ENCODE assay signal across 8 cellular contexts in the genomic region with DNA sequence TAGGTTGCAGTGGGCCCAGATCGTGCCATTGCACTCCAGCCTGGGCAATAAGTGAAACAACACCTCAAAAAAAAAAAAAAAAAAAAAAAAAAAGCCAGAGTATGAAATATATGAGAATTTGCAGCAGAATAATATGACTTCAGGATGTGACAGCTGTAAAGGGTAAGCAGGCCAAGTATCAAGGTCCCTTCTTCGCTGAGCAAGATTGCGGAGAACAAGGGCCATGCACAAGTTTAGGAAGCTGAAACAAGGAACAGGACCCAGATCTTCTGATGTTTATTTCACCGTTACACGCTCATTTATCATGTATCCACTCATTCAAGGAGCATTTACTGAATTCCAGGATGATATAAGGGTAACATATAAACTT. TPM values are rescaled to one million over a fixed set of nuclear protein-coding genes. Genes with fewer than 3 reads are reported as not detected.
A peak's percentile ranks its signal among the peaks of the same experiment; 100 is the strongest.
DNase-seq lines count a peak whose midpoint lies in the region; ATAC-seq, FAIRE-seq and TF ChIP-seq lines count a peak whose summit lies in the region.

No MANE protein-coding gene starts in this region.

- peak overlapping the region; percentile 78 to 97 (median 95) for H3K27ac Mint-ChIP-seq in brain

- no peak for FAIRE-seq in A549 (lab: Jason Lieb, UNC)

- H3K9me3 ChIP-seq in A549 (no peaks in the 10 kb centered on the region), HUES48 (ENCODE audit: control insufficient read depth, insufficient read depth, low read length) (no peaks in the 10 kb centered on the region), mononuclear cell (ENCODE audit: low read depth, low read length) (no peaks in the 10 kb centered on the region)

- WGBS in A549 (ENCODE audit: missing lambda C conversion rate): 60% methylated on average over 5 of the region's 5 CpGs

- peaks cover 7% of the 10 kb centered on the region for H3K27me3 Mint-ChIP-seq in brain

- POLR2A ChIA-PET in A549 (lab: Yijun Ruan, JAX): no interaction called here

- H3K27me3 ChIP-seq in HUES48 (ENCODE audit: control insufficient read depth, insufficient read depth, low read length) (no peaks in the 10 kb centered on the region), mononuclear cell (ENCODE audit: insufficient read depth, low read length) (no peaks in the 10 kb centered on the region)

- peak overlapping the region; percentile 90 for H3K4me2 ChIP-seq in A549

- no peak for TF ChIP-seq POLR2A in A549 (IDR thresholded peaks at IDR 0.05; ENCODE audit: low read length)

- TF ChIP-seq EP300 in A549 (IDR thresholded peaks at IDR 0.05): no peak

- H3K27ac ChIP-seq in A549: peak overlapping the region; percentile 81 to 94
- no peak overlapping the region for H3K27ac ChIP-seq in HUES48 (ENCODE audit: low read depth, low read length)

- no peak for DNase-seq in A549 (ENCODE audit: low read depth in 1 of 2, low spot score in 1 of 2)

- H3K4me1 Mint-ChIP-seq in brain: peaks cover 59% of the 10 kb centered on the region

- no peak for TF ChIP-seq RAD21 in A549 (conservative IDR thresholded peaks at IDR 0.05 in 1 of 2, IDR thresholded peaks at IDR 0.05 in 1 of 2)

- TF ChIP-seq CTCF in A549 (IDR thresholded peaks at IDR 0.05) (no peak), brain (conservative IDR thresholded peaks at IDR 0.05) (no peak)

- peaks cover 0 to 2% (median 0%) of the 10 kb centered on the region in 5 experiments for H3K9me3 Mint-ChIP-seq in brain

- peaks cover 25% of the 10 kb centered on the region for H3K4me1 ChIP-seq in A549
- peaks cover 21% of the 10 kb centered on the region for H3K4me1 ChIP-seq in HUES48 (ENCODE audit: control insufficient read depth, insufficient read depth, low read length)
- peaks cover 47% of the 10 kb centered on the region for H3K4me1 ChIP-seq in mononuclear cell (ENCODE audit: insufficient read depth, low read length)

- peak overlapping the region; percentile 85 to 97 (median 93) for H3K4me3 Mint-ChIP-seq in brain

- no peak for ATAC-seq in A549
- ATAC-seq in HG02870 (IDR thresholded peaks at IDR 0.05; ENCODE audit: unreplicated experiment): no peak
- no peak for ATAC-seq in GM18858 (IDR thresholded peaks at IDR 0.05; ENCODE audit: unreplicated experiment)
- no peak for ATAC-seq in HG02798 (IDR thresholded peaks at IDR 0.05; ENCODE audit: poor library complexity, unreplicated experiment)
- ATAC-seq in GM19397 (IDR thresholded peaks at IDR 0.05; ENCODE audit: unreplicated experiment): no peak

- no peak overlapping the region; the same call in 1 of the 2 replicates for H3K9ac ChIP-seq in HUES48 (ENCODE audit: low read depth, low read length)

- H3K4me3 ChIP-seq in A549 (peak overlapping the region; percentile 70), HUES48 (ENCODE audit: low read depth, low read length) (peak overlapping the region; percentile 85), mononuclear cell (ENCODE audit: low read length) (peak overlapping the region; percentile 84)

- CTCF ChIA-PET in A549 (lab: Yijun Ruan, JAX): interaction anchor here (0.5 to 2.0 kb wide), 5 partner anchors 14 to 71 kb away, joined by 3 to 10 read pairs (median 3); no protein-coding TSS in a partner anchor

- no peaks in the 10 kb centered on the region for H3K36me3 ChIP-seq in HUES48 (ENCODE audit: control insufficient read depth, insufficient read depth, low read length)

- no peaks in the 10 kb centered on the region for H3K36me3 Mint-ChIP-seq in brain

TF ChIP-seq in A549, 52 proteins besides CTCF, POLR2A, EP300 and RAD21:
- TF ChIP-seq, protein P1, sequence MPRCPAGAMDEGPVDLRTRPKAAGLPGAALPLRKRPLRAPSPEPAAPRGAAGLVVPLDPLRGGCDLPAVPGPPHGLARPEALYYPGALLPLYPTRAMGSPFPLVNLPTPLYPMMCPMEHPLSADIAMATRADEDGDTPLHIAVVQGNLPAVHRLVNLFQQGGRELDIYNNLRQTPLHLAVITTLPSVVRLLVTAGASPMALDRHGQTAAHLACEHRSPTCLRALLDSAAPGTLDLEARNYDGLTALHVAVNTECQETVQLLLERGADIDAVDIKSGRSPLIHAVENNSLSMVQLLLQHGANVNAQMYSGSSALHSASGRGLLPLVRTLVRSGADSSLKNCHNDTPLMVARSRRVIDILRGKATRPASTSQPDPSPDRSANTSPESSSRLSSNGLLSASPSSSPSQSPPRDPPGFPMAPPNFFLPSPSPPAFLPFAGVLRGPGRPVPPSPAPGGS (IDR thresholded peaks at IDR 0.05): no peak
- TF ChIP-seq RFX5 (IDR thresholded peaks at IDR 0.05) (no peak), CHD4 (IDR thresholded peaks at IDR 0.05; ENCODE audit: borderline replicate concordance) (no peak), HOXB13 (CRISPR knock-in tag; IDR thresholded peaks at IDR 0.05; ENCODE audit: low read depth) (no peak), PHF8 (IDR thresholded peaks at IDR 0.05; ENCODE audit: borderline replicate concordance, low read depth) (no peak), FOSL2 (IDR thresholded peaks at IDR 0.05) (no peak), FOSL2 (CRISPR knock-in tag; IDR thresholded peaks at IDR 0.05) (no peak), EHMT2 (IDR thresholded peaks at IDR 0.05; ENCODE audit: low read depth) (no peak), SMC3 (IDR thresholded peaks at IDR 0.05) (no peak), GATA3 (IDR thresholded peaks at IDR 0.05; ENCODE audit: borderline replicate concordance) (no peak), BHLHE40 (IDR thresholded peaks at IDR 0.05; ENCODE audit: low read depth, low read length) (no peak), MAFK (IDR thresholded peaks at IDR 0.05; ENCODE audit: partially characterized antibody) (no peak), KDM1A (IDR thresholded peaks at IDR 0.05; ENCODE audit: low read depth) (no peak), POLR2AphosphoS2 (conservative IDR thresholded peaks at IDR 0.05; ENCODE audit: low read length) (no peak), MAZ (IDR thresholded peaks at IDR 0.05; ENCODE audit: borderline replicate concordance, low read depth, low read length) (no peak)
- TF ChIP-seq, protein P2, sequence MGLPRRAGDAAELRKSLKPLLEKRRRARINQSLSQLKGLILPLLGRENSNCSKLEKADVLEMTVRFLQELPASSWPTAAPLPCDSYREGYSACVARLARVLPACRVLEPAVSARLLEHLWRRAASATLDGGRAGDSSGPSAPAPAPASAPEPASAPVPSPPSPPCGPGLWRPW (IDR thresholded peaks at IDR 0.05): no peak
- TF ChIP-seq, protein P3, sequence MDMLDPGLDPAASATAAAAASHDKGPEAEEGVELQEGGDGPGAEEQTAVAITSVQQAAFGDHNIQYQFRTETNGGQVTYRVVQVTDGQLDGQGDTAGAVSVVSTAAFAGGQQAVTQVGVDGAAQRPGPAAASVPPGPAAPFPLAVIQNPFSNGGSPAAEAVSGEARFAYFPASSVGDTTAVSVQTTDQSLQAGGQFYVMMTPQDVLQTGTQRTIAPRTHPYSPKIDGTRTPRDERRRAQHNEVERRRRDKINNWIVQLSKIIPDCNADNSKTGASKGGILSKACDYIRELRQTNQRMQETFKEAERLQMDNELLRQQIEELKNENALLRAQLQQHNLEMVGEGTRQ (IDR thresholded peaks at IDR 0.05): no peak
- TF ChIP-seq, protein P4, sequence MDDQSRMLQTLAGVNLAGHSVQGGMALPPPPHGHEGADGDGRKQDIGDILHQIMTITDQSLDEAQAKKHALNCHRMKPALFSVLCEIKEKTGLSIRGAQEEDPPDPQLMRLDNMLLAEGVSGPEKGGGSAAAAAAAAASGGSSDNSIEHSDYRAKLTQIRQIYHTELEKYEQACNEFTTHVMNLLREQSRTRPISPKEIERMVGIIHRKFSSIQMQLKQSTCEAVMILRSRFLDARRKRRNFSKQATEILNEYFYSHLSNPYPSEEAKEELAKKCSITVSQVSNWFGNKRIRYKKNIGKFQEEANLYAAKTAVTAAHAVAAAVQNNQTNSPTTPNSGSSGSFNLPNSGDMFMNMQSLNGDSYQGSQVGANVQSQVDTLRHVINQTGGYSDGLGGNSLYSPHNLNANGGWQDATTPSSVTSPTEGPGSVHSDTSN (IDR thresholded peaks at IDR 0.05): no peak
TF ChIP-seq in A549: peak in this region for 0.

RNA-seq across cellular contexts. Expression of a gene that starts 0.7 kb away (rescaled TPM):
- 7.0 and 9.5 TPM in 2 replicates for polyA plus RNA-seq in A549 (2011; rRNA removed)
- 4.2 and 5.4 TPM in 2 replicates for polyA plus RNA-seq in A549 (2012; cell fraction: cytosol; rRNA removed)
- polyA plus RNA-seq in A549 (2012; cell fraction: nucleus; rRNA removed): 9.0 and 9.6 TPM in 2 replicates
- polyA plus RNA-seq in A549 (2017; fragmentation: RNase III; extraction: RNeasy Plus Mini Kit Qiagen cat#74134 plus additional on column Dnase treatment): 7.4 to 7.6 TPM (median 7.4 TPM) in 3 replicates
- polyA minus RNA-seq in A549 (2011; rRNA and poly(A)+ RNA removed): 9.1 and 12.1 TPM in 2 replicates
- 23.0 TPM for polyA plus RNA-seq in brain (ENCODE audit: insufficient read depth, low read depth, low replicate concordance)
- total RNA-seq in mononuclear cell: 19.4 TPM

RNA-seq across cellular contexts. Expression of a gene that starts 34.3 kb away (rescaled TPM):
- polyA plus RNA-seq in A549 (2011; rRNA removed) (not detected in 2 replicates), A549 (2017; fragmentation: RNase III; extraction: RNeasy Plus Mini Kit Qiagen cat#74134 plus additional on column Dnase treatment) (not detected in 3 replicates), brain (ENCODE audit: insufficient read depth, low read depth, low replicate concordance) (4.1 TPM)
- polyA plus RNA-seq in A549 (2012; cell fraction: cytosol; rRNA removed): not detected in 2 replicates
- not detected in 2 replicates for polyA plus RNA-seq in A549 (2012; cell fraction: nucleus; rRNA removed)
- 0.17 TPM in 1 of 2 replicates, not detected in the other for polyA minus RNA-seq in A549 (2011; rRNA and poly(A)+ RNA removed)
- total RNA-seq in mononuclear cell: 10.3 TPM

RNA-seq across cellular contexts. Expression of a gene that starts 50.2 kb away (rescaled TPM):
- polyA plus RNA-seq in A549 (2011; rRNA removed) (31.8 and 34.1 TPM in 2 replicates), A549 (2017; fragmentation: RNase III; extraction: RNeasy Plus Mini Kit Qiagen cat#74134 plus additional on column Dnase treatment) (15.6 to 19.4 TPM (median 17.6 TPM) in 3 replicates), brain (ENCODE audit: insufficient read depth, low read depth, low replicate concordance) (43.4 TPM)
- 16.3 and 17.1 TPM in 2 replicates for polyA plus RNA-seq in A549 (2012; cell fraction: cytosol; rRNA removed)
- polyA plus RNA-seq in A549 (2012; cell fraction: nucleus; rRNA removed): 11.7 and 14.9 TPM in 2 replicates
- polyA minus RNA-seq in A549 (2011; rRNA and poly(A)+ RNA removed): 32.5 and 39.8 TPM in 2 replicates
- 106 TPM for total RNA-seq in mononuclear cell
